22 cellular contexts compared by ENCODE assay signal in the genomic region with DNA sequence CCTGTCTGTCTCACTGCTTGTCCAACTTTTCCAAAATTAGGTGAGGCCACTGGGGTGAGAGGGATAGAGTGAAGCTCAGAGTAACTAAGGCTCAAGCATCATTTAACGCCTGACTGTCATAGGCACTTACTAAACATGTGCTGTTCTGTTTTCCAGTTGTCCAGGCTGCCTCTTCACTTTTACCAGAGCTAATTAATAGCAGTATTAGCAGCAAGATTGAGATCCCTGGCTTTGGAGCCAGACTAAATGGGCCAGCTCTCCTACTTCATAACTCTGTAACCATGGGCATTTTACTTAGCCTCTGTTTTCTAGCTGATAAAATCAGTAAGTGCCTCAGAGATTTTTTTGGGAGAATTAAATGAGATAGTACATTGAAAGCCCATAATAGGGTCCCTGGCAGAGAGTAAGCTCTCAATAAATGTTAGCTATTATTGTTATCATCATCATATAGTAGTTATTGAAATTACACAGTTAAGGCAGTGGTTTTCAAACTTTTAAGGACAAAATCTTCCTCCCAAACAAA.
DNase-seq lines count a peak whose midpoint lies in the region; ATAC-seq and TF ChIP-seq lines count a peak whose summit lies in the region.
"Had no signal": no experiment of that assay in that cellular context is flagged by ENCODE, and none has a peak within 500 bp of the region (broad histone marks: within the 10 kb centered on the region; RNA-seq: fewer than 3 reads in every experiment).

No MANE protein-coding gene starts in this region.

- H4K91ac ChIP-seq in mesenchymal stem cell (ENCODE audit: low read length): no peak overlapping the region

- H3K79me1 ChIP-seq in mesenchymal stem cell (replicated peaks; ENCODE audit: low read length, poor library complexity, severe bottlenecking): peaks cover 6% of the 10 kb centered on the region

- POLR2A ChIA-PET in Caco-2 (lab: Charles Lee): no interaction called here
- POLR2A ChIA-PET in PC-3 (lab: Charles Lee; ENCODE audit: unreplicated experiment): no interaction called here

- H3F3A ChIP-seq in PC-3 (ENCODE audit: low read length, unreplicated experiment): no peaks in the 10 kb centered on the region

- H3K14ac ChIP-seq in mesenchymal stem cell (ENCODE audit: low read length in 2 of 2): no peak overlapping the region

- no peak overlapping the region for H3K23ac ChIP-seq in mesenchymal stem cell (ENCODE audit: low read length in 2 of 2)

- DNase-seq in Caco-2 (no peak), PC-3 (no peak), mesenchymal stem cell (no peak), HUDEP-2 (lab: John Stamatoyannopoulos, UW; ENCODE audit: unreplicated experiment in 76 of 76) (no peak), ACHN (no peak)
- DNase-seq in stimulated activated effector memory CD8-positive, alpha-beta T cell treated with anti-CD3 and anti-CD28 coated beads, Interleukin-12 subunit alpha, Interleukin-12 subunit beta, amount 100 ng/mL, for 72 hours (ENCODE audit: low spot score in 2 of 2): no peak
- DNase-seq: CD4-positive, alpha-beta T cell; COR-L47; HFFc6; Karpas-422; MV-4-11; NCI-H1105 treated with DMSO at 0.1 percent for 48 hours; NCI-H2029 treated with DMSO at 0.1 percent for 48 hours; NCI-H2171; NCI-H345; NCI-H524; NCI-H774; NK-92 treated with Interleukin-12 subunit alpha and Interleukin-12 subunit beta, amount 100 ng/mL, for 24 hours; OCI-M1 had no signal

- H3K27me3 Mint-ChIP-seq in Caco-2 (ENCODE audit: insufficient read depth, unreplicated experiment): no peaks in the 10 kb centered on the region
- H3K27me3 Mint-ChIP-seq in stimulated activated memory B cell treated with anti-CD40 and anti-IgM and Interleukin-4, amounts not matched to agents 10 μg/mL and 1 μg/mL and 100 μg/mL, for 72 hours: no peaks in the 10 kb centered on the region
- H3K27me3 Mint-ChIP-seq: CD4-positive, alpha-beta T cell had no signal

- in situ Hi-C loops in ACHN (cut with HindIII; ENCODE audit: low pct_ligation_motif_present, low pct_unique_long_range_greater_than_20kb, low sequenced_read_pairs): no loop called here

- peaks cover 44% of the 10 kb centered on the region for H3K4me1 Mint-ChIP-seq in Caco-2 (ENCODE audit: low read depth, unreplicated experiment)
- peaks cover 32% of the 10 kb centered on the region for H3K4me1 Mint-ChIP-seq in stimulated activated memory B cell treated with anti-CD40 and anti-IgM and Interleukin-4, amounts not matched to agents 10 μg/mL and 1 μg/mL and 100 μg/mL, for 72 hours
- peaks cover 6% of the 10 kb centered on the region for H3K4me1 Mint-ChIP-seq in stimulated activated effector memory CD8-positive, alpha-beta T cell treated with anti-CD3 and anti-CD28 coated beads, Interleukin-12 subunit alpha, Interleukin-12 subunit beta, amount 100 ng/mL, for 72 hours

- H3K27me3 ChIP-seq in Caco-2 (replicated peaks; ENCODE audit: control insufficient read depth, insufficient read depth, low read length) (no peaks in the 10 kb centered on the region), PC-3 (ENCODE audit: low read length) (no peaks in the 10 kb centered on the region), mesenchymal stem cell (ENCODE audit: control insufficient read depth in 1 of 2, insufficient read depth in 1 of 2, low read length in 2 of 2) (no peaks in the 10 kb centered on the region)
- H3K27me3 ChIP-seq: BLaER1 had no signal

- no peak overlapping the region for H3K9ac ChIP-seq in PC-3 (ENCODE audit: low read length)
- no peak overlapping the region for H3K9ac ChIP-seq in mesenchymal stem cell (ENCODE audit: low read length)
- H3K9ac ChIP-seq: BLaER1 had no signal

- H3K4me2 ChIP-seq in PC-3 (ENCODE audit: low read length): 0 out of 2 replicates have a peak overlapping the region, but pooled peaks have one; percentile 29
- no peak overlapping the region for H3K4me2 ChIP-seq in mesenchymal stem cell (ENCODE audit: low read length, poor library complexity, severe bottlenecking)
- H3K4me2 ChIP-seq: BLaER1 had no signal

- no peaks in the 10 kb centered on the region for H3K36me3 Mint-ChIP-seq in Caco-2 (ENCODE audit: insufficient read depth, unreplicated experiment)
- H3K36me3 Mint-ChIP-seq in stimulated activated memory B cell treated with anti-CD40 and anti-IgM and Interleukin-4, amounts not matched to agents 10 μg/mL and 1 μg/mL and 100 μg/mL, for 72 hours: peaks cover 16% of the 10 kb centered on the region
- no peaks in the 10 kb centered on the region for H3K36me3 Mint-ChIP-seq in stimulated activated effector memory CD8-positive, alpha-beta T cell treated with anti-CD3 and anti-CD28 coated beads, Interleukin-12 subunit alpha, Interleukin-12 subunit beta, amount 100 ng/mL, for 72 hours

- H3K4ac ChIP-seq in mesenchymal stem cell (ENCODE audit: low read depth in 1 of 2, low read length in 2 of 2): no peak overlapping the region

- no peaks in the 10 kb centered on the region for H3K9me2 ChIP-seq in PC-3 (replicated peaks; ENCODE audit: low read length)

- no peak overlapping the region for H2BK5ac ChIP-seq in mesenchymal stem cell (ENCODE audit: low read depth, low read length, poor library complexity, severe bottlenecking)

- TF ChIP-seq CTCF in Caco-2 (IDR thresholded peaks at IDR 0.05; ENCODE audit: insufficient read depth in 1 of 2, low read depth in 1 of 2, low read length in 1 of 2, severe bottlenecking in 1 of 2, unreplicated experiment in 1 of 2) (no peak), PC-3 (conservative IDR thresholded peaks at IDR 0.05; ENCODE audit: low read depth, low read length) (no peak)

- H2AFZ ChIP-seq in PC-3 (ENCODE audit: low read length) (no peak overlapping the region), mesenchymal stem cell (ENCODE audit: low read depth, low read length) (no peak overlapping the region)

- no peak overlapping the region for H3K27ac ChIP-seq in PC-3 (ENCODE audit: low read length)
- no peak overlapping the region for H3K27ac ChIP-seq in mesenchymal stem cell (ENCODE audit: low read length, poor library complexity, severe bottlenecking)
- H3K27ac ChIP-seq: BLaER1 had no signal

- no peak overlapping the region for H2BK15ac ChIP-seq in mesenchymal stem cell (ENCODE audit: low read depth, poor library complexity, severe bottlenecking)

- ATAC-seq in PC-3: peak; percentile 20
- no peak for ATAC-seq in stimulated activated memory B cell treated with anti-CD40 and anti-IgM and Interleukin-4, amounts not matched to agents 10 μg/mL and 1 μg/mL and 100 μg/mL, for 72 hours
- no peak for ATAC-seq in stimulated activated effector memory CD8-positive, alpha-beta T cell treated with anti-CD3 and anti-CD28 coated beads, Interleukin-12 subunit alpha, Interleukin-12 subunit beta, amount 100 ng/mL, for 72 hours
- ATAC-seq: Right ventricle myocardium inferior had no signal

- WGBS in mesenchymal stem cell: 92% methylated on average over 1 of the region's 1 CpG

- H3K4me3 Mint-ChIP-seq in Caco-2 (ENCODE audit: unreplicated experiment): peak overlapping the region; percentile 21
- H3K4me3 Mint-ChIP-seq in stimulated activated memory B cell treated with anti-CD40 and anti-IgM and Interleukin-4, amounts not matched to agents 10 μg/mL and 1 μg/mL and 100 μg/mL, for 72 hours: no peak overlapping the region
- no peak overlapping the region for H3K4me3 Mint-ChIP-seq in stimulated activated effector memory CD8-positive, alpha-beta T cell treated with anti-CD3 and anti-CD28 coated beads, Interleukin-12 subunit alpha, Interleukin-12 subunit beta, amount 100 ng/mL, for 72 hours
- H3K4me3 Mint-ChIP-seq: CD4-positive, alpha-beta T cell; HFFc6 had no signal

- H3K18ac ChIP-seq in mesenchymal stem cell (ENCODE audit: low read depth in 1 of 2, low read length in 2 of 2): no peak overlapping the region

- peaks cover 28% of the 10 kb centered on the region for H3K4me1 ChIP-seq in Caco-2
- H3K4me1 ChIP-seq in PC-3 (ENCODE audit: insufficient read depth, low read length): peaks cover 10% of the 10 kb centered on the region; the same call in 1 of the 2 replicates
- peaks cover 9% of the 10 kb centered on the region for H3K4me1 ChIP-seq in mesenchymal stem cell (ENCODE audit: control insufficient read depth, insufficient read depth, low read depth, low read length)

- no peak overlapping the region for H2BK12ac ChIP-seq in mesenchymal stem cell (ENCODE audit: low read length in 2 of 2)

- H3K36me3 ChIP-seq in Caco-2 (ENCODE audit: control insufficient read depth, insufficient read depth, low read length) (no peaks in the 10 kb centered on the region), PC-3 (ENCODE audit: low read depth, low read length) (no peaks in the 10 kb centered on the region), mesenchymal stem cell (ENCODE audit: control insufficient read depth in 1 of 2, insufficient read depth in 2 of 2, low read depth in 1 of 2, low read length in 2 of 2) (no peaks in the 10 kb centered on the region)
- H3K36me3 ChIP-seq: BLaER1 had no signal

- H3K4me3 ChIP-seq in Caco-2 (ENCODE audit: low read depth, low read length) (no peak overlapping the region), PC-3 (ENCODE audit: low read length) (no peak overlapping the region), mesenchymal stem cell (ENCODE audit: insufficient read depth in 1 of 2, low read depth in 1 of 2, low read length in 2 of 2) (no peak overlapping the region)
- H3K4me3 ChIP-seq: BLaER1 had no signal

- peaks cover 16% of the 10 kb centered on the region for H3K9me3 Mint-ChIP-seq in Caco-2 (ENCODE audit: unreplicated experiment)
- peaks cover 3% of the 10 kb centered on the region for H3K9me3 Mint-ChIP-seq in stimulated activated memory B cell treated with anti-CD40 and anti-IgM and Interleukin-4, amounts not matched to agents 10 μg/mL and 1 μg/mL and 100 μg/mL, for 72 hours
- H3K9me3 Mint-ChIP-seq in stimulated activated effector memory CD8-positive, alpha-beta T cell treated with anti-CD3 and anti-CD28 coated beads, Interleukin-12 subunit alpha, Interleukin-12 subunit beta, amount 100 ng/mL, for 72 hours: no peaks in the 10 kb centered on the region
- H3K9me3 Mint-ChIP-seq: CD4-positive, alpha-beta T cell; HFFc6 had no signal

- H3K27ac Mint-ChIP-seq in Caco-2 (ENCODE audit: unreplicated experiment): peak overlapping the region; percentile 46
- peak overlapping the region; percentile 48 for H3K27ac Mint-ChIP-seq in stimulated activated memory B cell treated with anti-CD40 and anti-IgM and Interleukin-4, amounts not matched to agents 10 μg/mL and 1 μg/mL and 100 μg/mL, for 72 hours
- H3K27ac Mint-ChIP-seq in stimulated activated effector memory CD8-positive, alpha-beta T cell treated with anti-CD3 and anti-CD28 coated beads, Interleukin-12 subunit alpha, Interleukin-12 subunit beta, amount 100 ng/mL, for 72 hours: no peak overlapping the region
- H3K27ac Mint-ChIP-seq: CD4-positive, alpha-beta T cell; HFFc6 had no signal

- H4K20me1 ChIP-seq in PC-3 (ENCODE audit: low read length): no peaks in the 10 kb centered on the region
- H4K20me1 ChIP-seq: BLaER1 had no signal

- H3K79me2 ChIP-seq in PC-3 (ENCODE audit: low read length): no peaks in the 10 kb centered on the region

- no peak overlapping the region for H4K8ac ChIP-seq in mesenchymal stem cell (ENCODE audit: low read length)

- intact Hi-C loops in Caco-2 (cut with micrococcal nuclease; ENCODE audit: unreplicated experiment) (loop anchor here (2.0 to 10.0 kb wide), 5 partner anchors 28 to 150 kb away; partner anchors contain the start of gene LHFPL2), PC-3 (cut with micrococcal nuclease) (no loop called here)

- H2AK5ac ChIP-seq in mesenchymal stem cell (ENCODE audit: low read length, severe bottlenecking): peak overlapping the region; percentile 13

- H2BK120ac ChIP-seq in mesenchymal stem cell (ENCODE audit: low read depth, low read length): no peak overlapping the region

- CTCF ChIA-PET in Caco-2 (lab: Charles Lee) (no interaction called here), PC-3 (lab: Charles Lee) (interaction anchor here (0.6 kb wide), 1 partner anchor 160 kb away, joined by 5 read pairs; no protein-coding TSS in a partner anchor)

- BruUV-seq in Caco-2 (replicated peaks; lab: Mats Ljungman, UMichigan) (no TSS peak), PC-3 (replicated peaks; lab: Mats Ljungman, UMichigan) (no TSS peak)

- H3K9me3 ChIP-seq in Caco-2 (no peaks in the 10 kb centered on the region), PC-3 (ENCODE audit: low read length) (no peaks in the 10 kb centered on the region), mesenchymal stem cell (ENCODE audit: control insufficient read depth, low read length) (no peaks in the 10 kb centered on the region)
